In the genomic region with DNA sequence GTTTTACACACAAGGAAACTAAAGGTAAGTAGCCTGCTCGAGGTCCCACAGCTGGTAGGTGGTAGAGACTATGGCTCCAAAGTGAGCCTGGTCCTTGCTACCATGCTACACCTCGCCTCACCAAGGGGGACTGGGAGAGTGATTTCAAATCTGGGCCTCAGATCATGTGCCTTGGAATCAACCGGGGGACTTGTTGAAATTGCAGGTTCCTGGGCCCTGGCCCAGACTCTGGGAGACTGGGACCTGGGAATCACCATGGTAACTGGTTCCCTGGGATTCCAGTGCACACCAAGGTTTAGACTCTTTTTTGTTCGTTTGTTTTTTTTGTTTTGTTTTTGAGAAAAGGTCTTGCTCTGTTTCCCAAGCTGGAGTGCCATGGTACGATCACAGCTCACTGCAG, we compare ENCODE assay signal across 19 cellular contexts. TPM values are rescaled to one million over a fixed set of nuclear protein-coding genes. Genes with fewer than 3 reads are reported as not detected.
DNase-seq lines count a peak whose midpoint lies in the region; ATAC-seq, FAIRE-seq and TF ChIP-seq lines count a peak whose summit lies in the region.
"Had no signal": no experiment of that assay in that cellular context is flagged by ENCODE, and none has a peak within 500 bp of the region (broad histone marks: within the 10 kb centered on the region; RNA-seq: fewer than 3 reads in every experiment).

No MANE protein-coding gene starts in this region.

- H3K18ac ChIP-seq in H1 (ENCODE audit: extremely low read depth, low read length), result no peak overlapping the region
- peak overlapping the region; percentile 21 for H3K18ac ChIP-seq in neuronal stem cell (ENCODE audit: low read length)

- no peak overlapping the region for H3K27ac Mint-ChIP-seq in natural killer cell treated with Interleukin-12 subunit alpha and Interleukin-12 subunit beta and Interleukin-15 and Interleukin-18, amount 100 ng/mL, for 72 hours
- H3K27ac Mint-ChIP-seq in natural killer cell, result no peak overlapping the region
- H3K27ac Mint-ChIP-seq in activated CD4-positive, alpha-beta T cell treated with anti-CD3 and anti-CD28 coated beads, Interleukin-2, amount 10 ng/mL, durations not matched to agents 7 days and 5 days, result no peak overlapping the region

- CTCF ChIA-PET in H1 (lab: Charles Lee; ENCODE audit: partially characterized antibody), result interaction anchor here (0.6 to 9.7 kb wide), 20 partner anchors 11 to 225 kb away, joined by 3 to 177 read pairs (median 5); partner anchors contain the start of genes DNASE1L3, HTD2 and RPP14
- CTCF ChIA-PET in activated CD4-positive, alpha-beta T cell treated with anti-CD3 and anti-CD28 coated beads, Interleukin-2, amount 10 ng/mL, durations not matched to agents 7 days and 5 days (lab: Charles Lee), result interaction anchor here (0.6 to 4.2 kb wide), 7 partner anchors 11 to 144 kb away, joined by 3 to 30 read pairs (median 9); partner anchors contain the start of genes HTD2 and RPP14

- no peak overlapping the region for H3K23ac ChIP-seq in H1 (ENCODE audit: insufficient read length)
- H3K23ac ChIP-seq in neuronal stem cell (ENCODE audit: low read depth, low read length, poor library complexity), result no peak overlapping the region

- peak overlapping the region; percentile 25 for H3K56ac ChIP-seq in H1 (replicated peaks; ENCODE audit: insufficient read length, low read depth, low read length)

- H3K14ac ChIP-seq in H1 (ENCODE audit: insufficient read length), result no peak overlapping the region
- H3K14ac ChIP-seq in neuronal stem cell (ENCODE audit: low read length), result no peak overlapping the region

- H3K27me3 ChIP-seq in H1 (replicated peaks in 1 of 4; ENCODE audit: control insufficient read depth in 3 of 4, extremely low read depth in 1 of 4, insufficient read depth in 3 of 4, low read length in 3 of 4) (no peaks in the 10 kb centered on the region), neuronal stem cell (ENCODE audit: control insufficient read depth in 3 of 3, insufficient read depth in 3 of 3, low read depth in 1 of 3, low read length in 3 of 3) (peaks cover 0 to 8% (median 0%) of the 10 kb centered on the region in 3 experiments)
- H3K27me3 ChIP-seq: BE2C, MG63 had no signal

- H2BK20ac ChIP-seq in H1 (ENCODE audit: low read length), result no peak overlapping the region

- H2BK5ac ChIP-seq in H1 (ENCODE audit: low read depth, low read length) (no peak overlapping the region), neuronal stem cell (ENCODE audit: low read length) (no peak overlapping the region)

- H2AFZ ChIP-seq in H1 (ENCODE audit: low read length), result no peak overlapping the region
- peak overlapping the region; percentile 21 for H2AFZ ChIP-seq in neuronal stem cell (ENCODE audit: low read length)

- POLR2A ChIA-PET in H1 (lab: Charles Lee; ENCODE audit: partially characterized antibody), result interaction anchor here (0.5 to 2.6 kb wide), 3 partner anchors 110 to 237 kb away, joined by 3 to 12 read pairs (median 5); partner anchors contain the start of genes HTD2 and RPP14
- POLR2A ChIA-PET in activated CD4-positive, alpha-beta T cell treated with anti-CD3 and anti-CD28 coated beads, Interleukin-2, amount 10 ng/mL, durations not matched to agents 7 days and 5 days (lab: Charles Lee), result no interaction called here

- H2BK12ac ChIP-seq in H1 (ENCODE audit: low read depth, low read length) (no peak overlapping the region), neuronal stem cell (ENCODE audit: low read length) (no peak overlapping the region)

- no peak overlapping the region for H3K4me2 ChIP-seq in H1 (ENCODE audit: insufficient read depth in 1 of 2, low read depth in 2 of 2, low read length in 2 of 2)
- no peak overlapping the region for H3K4me2 ChIP-seq in neuronal stem cell (ENCODE audit: insufficient read depth, low read length, poor library complexity, severe bottlenecking)

- no peak overlapping the region for H3K4ac ChIP-seq in H1 (replicated peaks; ENCODE audit: insufficient read length, low read depth, low read length)
- no peak overlapping the region for H3K4ac ChIP-seq in neuronal stem cell (ENCODE audit: low read length)

- H3K36me3 ChIP-seq in H1 (ENCODE audit: control insufficient read depth in 2 of 4, insufficient read depth in 4 of 4, low read length in 3 of 4) (no peaks in the 10 kb centered on the region), neuronal stem cell (replicated peaks in 1 of 2; ENCODE audit: control insufficient read depth in 2 of 2, insufficient read depth in 2 of 2, low read length in 2 of 2) (no peaks in the 10 kb centered on the region)
- H3K36me3 ChIP-seq: BE2C, MG63 had no signal

- no peak overlapping the region for H3K4me3 ChIP-seq in H1 (ENCODE audit: extremely low read depth in 1 of 4, insufficient read depth in 2 of 4, low read depth in 3 of 4, low read length in 4 of 4)
- no peak overlapping the region for H3K4me3 ChIP-seq in neuronal stem cell (ENCODE audit: low read length in 2 of 2)
- H3K4me3 ChIP-seq: MG63 had no signal

- no peaks in the 10 kb centered on the region for H3K4me1 Mint-ChIP-seq in natural killer cell treated with Interleukin-12 subunit alpha and Interleukin-12 subunit beta and Interleukin-15 and Interleukin-18, amount 100 ng/mL, for 72 hours (ENCODE audit: low read depth in 2 of 2)
- no peaks in the 10 kb centered on the region for H3K4me1 Mint-ChIP-seq in natural killer cell
- H3K4me1 Mint-ChIP-seq in activated CD4-positive, alpha-beta T cell treated with anti-CD3 and anti-CD28 coated beads, Interleukin-2, amount 10 ng/mL, durations not matched to agents 7 days and 5 days, result peaks cover 1% of the 10 kb centered on the region

- TF ChIP-seq CTCF in natural killer cell (IDR thresholded peaks at IDR 0.05) (no peak), H1 (IDR thresholded peaks at IDR 0.05; ENCODE audit: control extremely low read depth in 1 of 3, insufficient read depth in 1 of 3, low read depth in 1 of 3, low read length in 3 of 3) (no peak)

- H2BK15ac ChIP-seq in H1 (ENCODE audit: low read length), result no peak overlapping the region
- H2BK15ac ChIP-seq in neuronal stem cell (ENCODE audit: low read length), result no peak overlapping the region

- no peak overlapping the region for H3K4me3 Mint-ChIP-seq in natural killer cell treated with Interleukin-12 subunit alpha and Interleukin-12 subunit beta and Interleukin-15 and Interleukin-18, amount 100 ng/mL, for 72 hours
- no peak overlapping the region for H3K4me3 Mint-ChIP-seq in natural killer cell
- no peak overlapping the region for H3K4me3 Mint-ChIP-seq in activated CD4-positive, alpha-beta T cell treated with anti-CD3 and anti-CD28 coated beads, Interleukin-2, amount 10 ng/mL, durations not matched to agents 7 days and 5 days

- no peak overlapping the region for H2AK5ac ChIP-seq in H1 (ENCODE audit: low read depth, low read length)
- no peak overlapping the region for H2AK5ac ChIP-seq in neuronal stem cell (ENCODE audit: low read depth, low read length)

- TF ChIP-seq RAD21 in H1 (IDR thresholded peaks at IDR 0.05 in 1 of 2, conservative IDR thresholded peaks at IDR 0.05 in 1 of 2; ENCODE audit: low read depth in 2 of 2, low read length in 2 of 2), result no peak

- H3K79me1 ChIP-seq in H1 (ENCODE audit: low read depth, low read length) (no peaks in the 10 kb centered on the region), neuronal stem cell (ENCODE audit: low read depth, low read length) (no peaks in the 10 kb centered on the region)

- TF ChIP-seq POLR2A in H1 (IDR thresholded peaks at IDR 0.05; ENCODE audit: control extremely low read depth in 1 of 2, low read depth in 2 of 2, low read length in 2 of 2), result no peak

- no peaks in the 10 kb centered on the region for H3K79me2 ChIP-seq in H1 (ENCODE audit: control insufficient read depth in 1 of 2, insufficient read depth in 2 of 2, low read length in 2 of 2)

- no peaks in the 10 kb centered on the region for H4K20me1 ChIP-seq in H1 (replicated peaks in 1 of 2; ENCODE audit: control insufficient read depth in 1 of 2, insufficient read depth in 2 of 2, low read length in 2 of 2)

- FAIRE-seq in H1 (lab: Jason Lieb, UNC), result no peak
- FAIRE-seq: D721Med, H54, RCC 7860 had no signal

- WGBS in H1 (ENCODE audit: extremely low coverage in 1 of 2, insufficient coverage in 1 of 2, insufficient read length in 1 of 2, insufficient replicate concordance in 2 of 2, low coverage in 1 of 2, low lambda C conversion rate in 2 of 2, missing lambda C conversion rate in 1 of 2), 2 experiments, result 89% methylated on average over 5 of the region's 5 CpGs; no CpG with 5 or more reads in 1 of the 2 experiments
- WGBS in neuronal stem cell (ENCODE audit: extremely low coverage in 2 of 2, insufficient read length in 2 of 2, insufficient replicate concordance in 1 of 2), 2 donors, result no CpG with 5 or more reads among the region's 5 CpGs

- H2BK120ac ChIP-seq in H1 (replicated peaks; ENCODE audit: low read depth, low read length), result no peak overlapping the region
- no peak overlapping the region for H2BK120ac ChIP-seq in neuronal stem cell (ENCODE audit: low read depth, low read length)

- no peaks in the 10 kb centered on the region for H3K23me2 ChIP-seq in H1 (ENCODE audit: low read depth, low read length)

- H4K5ac ChIP-seq in H1 (ENCODE audit: insufficient read length, low read depth, low read length), result no peak overlapping the region

- H3K9ac ChIP-seq in H1 (replicated peaks in 1 of 4; ENCODE audit: extremely low read depth in 1 of 4, low read depth in 3 of 4, low read length in 3 of 4) (no peak overlapping the region), neuronal stem cell (ENCODE audit: low read depth, low read length, poor library complexity) (no peak overlapping the region)

- H3K27me3 Mint-ChIP-seq in natural killer cell treated with Interleukin-12 subunit alpha and Interleukin-12 subunit beta and Interleukin-15 and Interleukin-18, amount 100 ng/mL, for 72 hours, result no peaks in the 10 kb centered on the region
- H3K27me3 Mint-ChIP-seq in natural killer cell (ENCODE audit: low read depth in 2 of 2), result no peaks in the 10 kb centered on the region
- H3K27me3 Mint-ChIP-seq in activated CD4-positive, alpha-beta T cell treated with anti-CD3 and anti-CD28 coated beads, Interleukin-2, amount 10 ng/mL, durations not matched to agents 7 days and 5 days, result no peaks in the 10 kb centered on the region

- H4K8ac ChIP-seq in H1 (ENCODE audit: extremely low read depth, insufficient read depth, low read length), result no peak overlapping the region
- no peak overlapping the region for H4K8ac ChIP-seq in neuronal stem cell (ENCODE audit: low read depth, low read length)

- DNase-seq in natural killer cell treated with Interleukin-12 subunit alpha and Interleukin-12 subunit beta and Interleukin-15 and Interleukin-18, amount 100 ng/mL, for 72 hours (ENCODE audit: low spot score), result peak; percentile 38
- DNase-seq in natural killer cell, result no peak
- no peak for DNase-seq in H1 (ENCODE audit: low read depth in 1 of 2, low spot score in 2 of 2)
- no peak for DNase-seq in neuronal stem cell (ENCODE audit: low spot score)
- no peak for DNase-seq in activated CD4-positive, alpha-beta T cell treated with anti-CD3 and anti-CD28 coated beads, Interleukin-2, amount 10 ng/mL, durations not matched to agents 7 days and 5 days
- DNase-seq in activated gamma-delta T cell treated with Interleukin-2 at 50 U/mL for 16 hours, result no peak
- DNase-seq: BE2C, DMS53, GDM1, Kasumi-1, MG63, NCI-H1417 treated with DMSO at 0.1 percent for 48 hours, NCI-H187, NCI-H446 had no signal

- no peak overlapping the region for H4K91ac ChIP-seq in H1 (replicated peaks; ENCODE audit: insufficient read length, low read length)
- H4K91ac ChIP-seq in neuronal stem cell (ENCODE audit: low read depth, low read length, poor library complexity), result no peak overlapping the region

- H3K27ac ChIP-seq in H1 (ENCODE audit: low read depth, low read length) (no peak overlapping the region), neuronal stem cell (replicated peaks; ENCODE audit: low read length) (no peak overlapping the region)

- peaks cover 0 to 4% (median 1%) of the 10 kb centered on the region in 4 experiments; a peak in 2 of 7 replicates for H3K4me1 ChIP-seq in H1 (replicated peaks in 1 of 4; ENCODE audit: control insufficient read depth in 3 of 4, insufficient read depth in 4 of 4, low read length in 3 of 4)
- H3K4me1 ChIP-seq in neuronal stem cell (ENCODE audit: control insufficient read depth in 2 of 2, insufficient read depth in 1 of 2, low read depth in 1 of 2, low read length in 2 of 2), result peaks cover 13 to 14% of the 10 kb centered on the region in 2 donors
- H3K4me1 ChIP-seq: BE2C had no signal

- no peaks in the 10 kb centered on the region for H3K9me3 Mint-ChIP-seq in natural killer cell treated with Interleukin-12 subunit alpha and Interleukin-12 subunit beta and Interleukin-15 and Interleukin-18, amount 100 ng/mL, for 72 hours
- H3K9me3 Mint-ChIP-seq in natural killer cell, result no peaks in the 10 kb centered on the region
- H3K9me3 Mint-ChIP-seq in activated CD4-positive, alpha-beta T cell treated with anti-CD3 and anti-CD28 coated beads, Interleukin-2, amount 10 ng/mL, durations not matched to agents 7 days and 5 days, result no peaks in the 10 kb centered on the region

- TF ChIP-seq EP300 in H1 (IDR thresholded peaks at IDR 0.05; ENCODE audit: borderline replicate concordance in 1 of 2, low read depth in 2 of 2, low read length in 2 of 2), result no peak

- H3K9me3 ChIP-seq in H1 (ENCODE audit: insufficient read depth in 2 of 2, low read depth in 1 of 2, low read length in 1 of 2) (no peaks in the 10 kb centered on the region), neuronal stem cell (replicated peaks in 1 of 2; ENCODE audit: control insufficient read depth in 2 of 2, insufficient read depth in 1 of 2, low read depth in 1 of 2, low read length in 2 of 2) (no peaks in the 10 kb centered on the region)
- H3K9me3 ChIP-seq: BE2C, MG63 had no signal

- no peaks in the 10 kb centered on the region for H3K36me3 Mint-ChIP-seq in natural killer cell treated with Interleukin-12 subunit alpha and Interleukin-12 subunit beta and Interleukin-15 and Interleukin-18, amount 100 ng/mL, for 72 hours
- no peaks in the 10 kb centered on the region for H3K36me3 Mint-ChIP-seq in natural killer cell
- no peaks in the 10 kb centered on the region for H3K36me3 Mint-ChIP-seq in activated CD4-positive, alpha-beta T cell treated with anti-CD3 and anti-CD28 coated beads, Interleukin-2, amount 10 ng/mL, durations not matched to agents 7 days and 5 days (ENCODE audit: low read depth)

- intact Hi-C loops in natural killer cell (cut with micrococcal nuclease), result loop anchor here (5.0 kb wide), 1 partner anchor 343 kb away; no protein-coding TSS in a partner anchor

- no peak for ATAC-seq in natural killer cell treated with Interleukin-12 subunit alpha and Interleukin-12 subunit beta and Interleukin-15 and Interleukin-18, amount 100 ng/mL, for 72 hours
- ATAC-seq in natural killer cell (no peak), SK-N-SH treated with all-trans-retinoic acid at 6 μM for 48 hours (no peak)

RNA-seq across cellular contexts. Expression of gene DNASE1L3, which starts 21.1 kb away (rescaled TPM):
- not detected for total RNA-seq in natural killer cell treated with Interleukin-12 subunit alpha and Interleukin-12 subunit beta and Interleukin-15 and Interleukin-18, amount 100 ng/mL, for 72 hours
- 1 to 10 TPM in 1 of 3 donors, not detected in 2; 1.3 TPM for total RNA-seq in natural killer cell
- not detected in 2 replicates for total RNA-seq in H1 (2021; fragmentation: NEBNext Ultra II Directional; extraction: Animal tissue kit (Norgen Biotek cat#: 25700))
- polyA plus RNA-seq in H1 (2011; rRNA removed), result not detected in 2 replicates
- not detected for polyA plus RNA-seq in H1 (2011; cell fraction: cytosol; rRNA removed)
- polyA plus RNA-seq in H1 (2011; cell fraction: nucleus; rRNA removed), result not detected
- not detected in 4 replicates for polyA plus RNA-seq in H1 (2012, experiment 1 of 2)
- not detected for polyA plus RNA-seq in H1 (2012, experiment 2 of 2)
- polyA plus RNA-seq in H1 (2013, experiment 1 of 2), result not detected
- not detected for polyA plus RNA-seq in H1 (2013, experiment 2 of 2)
- polyA minus RNA-seq in H1 (2011; rRNA and poly(A)+ RNA removed), result not detected in 2 replicates
- polyA minus RNA-seq in H1 (2011; cell fraction: cytosol; rRNA and poly(A)+ RNA removed), result not detected
- not detected for polyA minus RNA-seq in H1 (2011; cell fraction: nucleus; rRNA and poly(A)+ RNA removed)
- polyA plus RNA-seq in neuronal stem cell (2013, experiment 1 of 2), result not detected
- polyA plus RNA-seq in neuronal stem cell (2013, experiment 2 of 2), result not detected
- not detected for total RNA-seq in activated CD4-positive, alpha-beta T cell treated with anti-CD3 and anti-CD28 coated beads, Interleukin-2, amount 10 ng/mL, durations not matched to agents 7 days and 5 days
- total RNA-seq: A673 had no signal

RNA-seq across cellular contexts. Expression of gene ABHD6, which starts 47.9 kb away (rescaled TPM):
- total RNA-seq in natural killer cell treated with Interleukin-12 subunit alpha and Interleukin-12 subunit beta and Interleukin-15 and Interleukin-18, amount 100 ng/mL, for 72 hours, result 1 to 10 TPM; 2.5 to 3.3 TPM
- 10 to 100 TPM in 1 of 3 donors, 1 to 10 TPM in 2; 5.0 to 10.6 (median 9.3) TPM for total RNA-seq in natural killer cell
- 5.9 and 6.3 TPM in 2 replicates for total RNA-seq in H1 (2021; fragmentation: NEBNext Ultra II Directional; extraction: Animal tissue kit (Norgen Biotek cat#: 25700))
- 6.6 and 9.6 TPM in 2 replicates for polyA plus RNA-seq in H1 (2011; rRNA removed)
- polyA plus RNA-seq in H1 (2011; cell fraction: cytosol; rRNA removed), result 8.3 TPM
- polyA plus RNA-seq in H1 (2011; cell fraction: nucleus; rRNA removed), result 8.9 TPM
- 3.7 to 5.0 TPM (median 4.9 TPM) in 4 replicates for polyA plus RNA-seq in H1 (2012, experiment 1 of 2)
- polyA plus RNA-seq in H1 (2012, experiment 2 of 2), result 5.3 TPM
- 4.9 TPM for polyA plus RNA-seq in H1 (2013, experiment 1 of 2)
- polyA plus RNA-seq in H1 (2013, experiment 2 of 2), result 7.0 TPM
- polyA minus RNA-seq in H1 (2011; rRNA and poly(A)+ RNA removed), result 14.2 and 17.0 TPM in 2 replicates
- polyA minus RNA-seq in H1 (2011; cell fraction: cytosol; rRNA and poly(A)+ RNA removed), result 6.9 TPM
- 9.9 TPM for polyA minus RNA-seq in H1 (2011; cell fraction: nucleus; rRNA and poly(A)+ RNA removed)
- 18.4 TPM for polyA plus RNA-seq in neuronal stem cell (2013, experiment 1 of 2)
- 18.0 TPM for polyA plus RNA-seq in neuronal stem cell (2013, experiment 2 of 2)
- 1 to 10 TPM; 4.1 to 5.0 TPM for total RNA-seq in activated CD4-positive, alpha-beta T cell treated with anti-CD3 and anti-CD28 coated beads, Interleukin-2, amount 10 ng/mL, durations not matched to agents 7 days and 5 days
